ENCODE assay signal across 1 cellular context in the genomic region with DNA sequence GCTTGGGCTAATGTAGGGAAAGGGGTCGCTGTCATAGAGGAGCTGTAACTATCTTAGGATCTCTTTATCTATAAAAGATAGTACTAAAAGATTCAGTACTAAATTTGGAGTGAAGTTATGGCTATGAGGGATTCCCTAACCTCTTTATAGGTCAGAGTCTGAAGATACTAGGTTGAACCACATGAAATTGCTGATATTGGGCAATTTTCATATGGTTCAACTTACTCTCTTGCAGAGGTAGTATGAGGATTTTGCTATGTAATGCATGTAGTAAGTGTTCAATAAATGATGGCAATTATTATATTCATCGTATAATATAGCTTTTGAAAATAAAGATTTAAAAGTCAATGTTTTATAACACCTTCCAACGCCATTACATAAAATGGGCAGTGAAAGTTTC.
TF ChIP-seq lines count a peak whose summit lies in the region.

No MANE protein-coding gene starts in this region.

TF ChIP-seq in endothelial cell of umbilical vein, 7 proteins besides CTCF, POLR2A, EP300 and RAD21 (continued from another document):
- TF ChIP-seq FOS (IDR thresholded peaks at IDR 0.05; ENCODE audit: borderline replicate concordance, insufficient read depth, low read length): no peak
